In genomic region chr6:116986819-116987218, GRCh38 we compare ENCODE assay signal across 34 cellular contexts.
"Had no signal": no experiment of that assay in that cellular context is flagged by ENCODE, and none has a peak within 500 bp of the region (broad histone marks: within the 10 kb centered on the region; RNA-seq: fewer than 3 reads in every experiment).

No MANE protein-coding gene starts in this region.

- H3K9ac ChIP-seq: KMS-11 had no signal

- DNase-seq: Karpas-422, Kasumi-1, KBM-7, KG1, MG63, MM.1S, MV-4-11, NCI-H1048, NCI-H1092, NCI-H1092 treated with DMSO at 0.1 percent for 48 hours, NCI-H1105, NCI-H1105 treated with DMSO at 0.1 percent for 48 hours, NCI-H1417, NCI-H1417 treated with DMSO at 0.1 percent for 48 hours, NCI-H1436, NCI-H1436 treated with DMSO at 0.1 percent for 48 hours, NCI-H146, NCI-H1694, NCI-H1694 treated with DMSO at 0.1 percent for 48 hours, NCI-H187, NCI-H1930, NCI-H2029, NCI-H2029 treated with DMSO at 0.1 percent for 48 hours, NCI-H2081, NCI-H2081 treated with DMSO at 0.1 percent for 48 hours, NCI-H2107, NCI-H2171, NCI-H2171 treated with DMSO at 0.1 percent for 48 hours, NCI-H2227 treated with DMSO at 0.1 percent for 48 hours, NCI-H226, NCI-H345, NCI-H446, NCI-H446 treated with DMSO at 0.1 percent for 48 hours had no signal

- H3K4me3 ChIP-seq: MG63 had no signal

- H3K27ac ChIP-seq: KMS-11 had no signal

- H3K36me3 ChIP-seq: MG63 had no signal

- H3K27me3 ChIP-seq: MG63 had no signal
